ENCODE assay signal across 22 cellular contexts in the genomic region with DNA sequence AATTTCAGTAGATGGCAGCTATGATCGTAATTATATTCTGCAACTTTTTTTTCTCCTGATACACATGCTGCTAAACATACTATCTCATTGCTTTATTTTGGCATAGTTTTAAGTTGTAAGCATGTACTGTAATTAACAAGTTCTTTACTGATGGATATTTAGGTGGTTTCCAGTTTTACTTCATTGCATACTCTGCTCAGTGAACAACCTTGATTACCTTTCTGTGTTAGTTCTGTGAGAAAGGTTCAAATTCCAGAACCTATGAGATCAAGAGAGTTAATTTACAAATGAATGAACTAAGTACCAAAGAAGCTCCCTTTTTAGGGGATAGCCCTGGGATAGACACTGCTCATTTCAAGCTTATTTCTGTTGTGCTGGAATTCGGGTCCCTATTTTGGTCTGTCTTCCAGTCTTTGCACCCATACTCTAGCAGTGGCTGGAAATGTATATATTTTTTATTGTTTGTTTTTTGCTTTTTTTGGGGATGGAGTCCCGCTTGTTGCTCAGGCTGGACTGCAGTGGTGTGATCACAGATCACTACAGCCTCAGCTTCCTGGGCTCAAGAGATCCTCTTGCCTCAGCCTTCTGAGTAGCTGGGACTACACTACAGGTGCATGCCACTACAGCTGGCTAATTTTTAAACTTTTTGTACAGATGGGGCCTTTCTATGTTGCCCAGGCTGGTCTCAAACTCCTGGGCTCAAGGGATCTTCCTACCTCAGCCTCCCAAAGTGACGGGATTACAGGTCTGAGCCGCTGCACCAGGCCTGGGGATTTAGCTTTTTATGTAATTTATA. TPM values are rescaled to one million over a fixed set of nuclear protein-coding genes. Genes with fewer than 3 reads are reported as not detected.
DNase-seq lines count a peak whose midpoint lies in the region; ATAC-seq, FAIRE-seq and TF ChIP-seq lines count a peak whose summit lies in the region.
"Had no signal": no experiment of that assay in that cellular context is flagged by ENCODE, and none has a peak within 500 bp of the region (broad histone marks: within the 10 kb centered on the region; RNA-seq: fewer than 3 reads in every experiment).

No MANE protein-coding gene starts in this region.

- H3K9me3 Mint-ChIP-seq in T-helper 1 cell treated with Interleukin-12 subunit alpha and Interleukin-12 subunit beta and Interleukin-4 antibody, amounts not matched to agents 30 μg/mL and 1 μg/mL, for 36 hours, result no peaks in the 10 kb centered on the region
- H3K9me3 Mint-ChIP-seq: activated T-helper 2 cell treated with anti-CD3 and anti-CD28 coated beads, Interferon-gamma antibody, Interleukin-2, Interleukin-4, amounts not matched to agents 10 μg/mL and 5 μg/mL and 100 μg/mL, durations not matched to agents 14 hours and 24 hours and 36 hours; T-helper 2 cell treated with Interferon-gamma antibody and Interleukin-4, amounts not matched to agents 5 μg/mL and 100 μg/mL, for 36 hours had no signal

- no peak overlapping the region for H4K5ac ChIP-seq in H1 (ENCODE audit: insufficient read length, low read depth, low read length)

- H3K79me2 ChIP-seq in H1 (ENCODE audit: control insufficient read depth in 1 of 2, insufficient read depth in 2 of 2, low read length in 2 of 2) (peaks cover 66 to 100% of the 10 kb centered on the region in 2 experiments), osteoblast (ENCODE audit: insufficient read depth, low read length) (peaks cover 100% of the 10 kb centered on the region)

- H3K79me1 ChIP-seq in H1 (ENCODE audit: low read depth, low read length), result peaks cover 7% of the 10 kb centered on the region; the same call in 1 of the 2 replicates

- intact Hi-C loops in right cardiac atrium (cut with DNase I), result no loop called here
- intact Hi-C loops in prostate gland (cut with DNase I), result no loop called here

- no peak for TF ChIP-seq RAD21 in H1 (IDR thresholded peaks at IDR 0.05 in 1 of 2, conservative IDR thresholded peaks at IDR 0.05 in 1 of 2; ENCODE audit: low read depth in 2 of 2, low read length in 2 of 2)

- CTCF ChIA-PET in H1 (lab: Charles Lee; ENCODE audit: partially characterized antibody), result interaction anchor here (1.1 kb wide), 1 partner anchor 13 kb away, joined by 4 read pairs; no protein-coding TSS in a partner anchor

- no peak overlapping the region for H3K56ac ChIP-seq in H1 (replicated peaks; ENCODE audit: insufficient read length, low read depth, low read length)

- ATAC-seq in HG02759 (IDR thresholded peaks at IDR 0.05; ENCODE audit: unreplicated experiment) (peak; percentile 26), right cardiac atrium (no peak), HG02642 (IDR thresholded peaks at IDR 0.05; ENCODE audit: poor library complexity, unreplicated experiment) (no peak)
- ATAC-seq: left cardiac atrium had no signal

- peak overlapping the region; percentile 53; the same call in 1 of the 2 replicates for H2BK5ac ChIP-seq in H1 (ENCODE audit: low read depth, low read length)

- no peak overlapping the region for H2AK5ac ChIP-seq in H1 (ENCODE audit: low read depth, low read length)

- no peak overlapping the region for H2AFZ ChIP-seq in H1 (ENCODE audit: low read length)
- no peak overlapping the region for H2AFZ ChIP-seq in osteoblast (ENCODE audit: low read length)

- no peak overlapping the region for H3K23ac ChIP-seq in H1 (ENCODE audit: insufficient read length)

- H3K9me3 ChIP-seq in H1 (ENCODE audit: insufficient read depth in 2 of 2, low read depth in 1 of 2, low read length in 1 of 2) (no peaks in the 10 kb centered on the region), osteoblast (ENCODE audit: low read depth, low read length) (no peaks in the 10 kb centered on the region), right cardiac atrium (ENCODE audit: control insufficient read depth, low read length) (no peaks in the 10 kb centered on the region), prostate gland (no peaks in the 10 kb centered on the region)
- H3K9me3 ChIP-seq: esophagus squamous epithelium, right atrium auricular region, upper lobe of left lung had no signal

- no peak overlapping the region for H2BK15ac ChIP-seq in H1 (ENCODE audit: low read length)

- H3K27ac Mint-ChIP-seq in T-helper 1 cell treated with Interleukin-12 subunit alpha and Interleukin-12 subunit beta and Interleukin-4 antibody, amounts not matched to agents 30 μg/mL and 1 μg/mL, for 36 hours, result peak overlapping the region; percentile 10
- H3K27ac Mint-ChIP-seq: activated T-helper 2 cell treated with anti-CD3 and anti-CD28 coated beads, Interferon-gamma antibody, Interleukin-2, Interleukin-4, amounts not matched to agents 10 μg/mL and 5 μg/mL and 100 μg/mL, durations not matched to agents 14 hours and 24 hours and 36 hours; T-helper 2 cell treated with Interferon-gamma antibody and Interleukin-4, amounts not matched to agents 5 μg/mL and 100 μg/mL, for 36 hours had no signal

- H3K4me3 ChIP-seq in H1 (ENCODE audit: extremely low read depth in 1 of 4, insufficient read depth in 2 of 4, low read depth in 3 of 4, low read length in 4 of 4) (peak overlapping the region in 1 of 4 experiments; percentile 36; a peak in 2 of 8 replicates), osteoblast (ENCODE audit: insufficient read depth, low read length) (no peak overlapping the region), right cardiac atrium (ENCODE audit: low read length) (no peak overlapping the region), prostate gland (no peak overlapping the region)
- H3K4me3 ChIP-seq: esophagus squamous epithelium, right atrium auricular region, upper lobe of left lung had no signal

- H4K20me1 ChIP-seq in H1 (replicated peaks in 1 of 2; ENCODE audit: control insufficient read depth in 1 of 2, insufficient read depth in 2 of 2, low read length in 2 of 2) (peaks cover 27% of the 10 kb centered on the region in 2 experiments), osteoblast (ENCODE audit: insufficient read depth, low read length) (peaks cover 84% of the 10 kb centered on the region)

- no peaks in the 10 kb centered on the region; the same call in 1 of the 2 replicates for H3K23me2 ChIP-seq in H1 (ENCODE audit: low read depth, low read length)

- H3K4ac ChIP-seq in H1 (replicated peaks; ENCODE audit: insufficient read length, low read depth, low read length), result no peak overlapping the region

- TF ChIP-seq CTCF in H1 (IDR thresholded peaks at IDR 0.05; ENCODE audit: control extremely low read depth in 1 of 3, insufficient read depth in 1 of 3, low read depth in 1 of 3, low read length in 3 of 3) (no peak), osteoblast (IDR thresholded peaks at IDR 0.05; ENCODE audit: extremely low read depth, low read depth, low read length) (no peak), prostate gland (IDR thresholded peaks at IDR 0.05) (no peak)

- H3K27ac ChIP-seq in H1 (ENCODE audit: low read depth, low read length) (no peak overlapping the region), osteoblast (ENCODE audit: low read depth, low read length) (no peak overlapping the region), right cardiac atrium (ENCODE audit: low read length) (no peak overlapping the region), prostate gland (no peak overlapping the region)
- H3K27ac ChIP-seq: 22Rv1, esophagus squamous epithelium, right atrium auricular region, RWPE1, upper lobe of left lung had no signal

- peaks cover 47% of the 10 kb centered on the region for H3K4me1 Mint-ChIP-seq in T-helper 1 cell treated with Interleukin-12 subunit alpha and Interleukin-12 subunit beta and Interleukin-4 antibody, amounts not matched to agents 30 μg/mL and 1 μg/mL, for 36 hours (ENCODE audit: low read depth)

- no peak overlapping the region for H2BK20ac ChIP-seq in H1 (ENCODE audit: low read length)

- no peak overlapping the region for H4K91ac ChIP-seq in H1 (replicated peaks; ENCODE audit: insufficient read length, low read length)

- H3K4me2 ChIP-seq in H1 (ENCODE audit: insufficient read depth in 1 of 2, low read depth in 2 of 2, low read length in 2 of 2) (peak overlapping the region; percentile 8 to 56), osteoblast (ENCODE audit: insufficient read depth, low read length) (no peak overlapping the region)

- POLR2A ChIA-PET in H1 (lab: Charles Lee; ENCODE audit: partially characterized antibody), result interaction anchor here (0.8 to 2.1 kb wide), 3 partner anchors 8 to 11 kb away, joined by 3 to 13 read pairs (median 7); no protein-coding TSS in a partner anchor

- TF ChIP-seq POLR2A in H1 (IDR thresholded peaks at IDR 0.05; ENCODE audit: control extremely low read depth in 1 of 2, low read depth in 2 of 2, low read length in 2 of 2) (no peak), prostate gland (IDR thresholded peaks at IDR 0.05) (no peak)

- no peak for TF ChIP-seq EP300 in H1 (IDR thresholded peaks at IDR 0.05; ENCODE audit: borderline replicate concordance in 1 of 2, low read depth in 2 of 2, low read length in 2 of 2)

- H3K27me3 Mint-ChIP-seq in T-helper 1 cell treated with Interleukin-12 subunit alpha and Interleukin-12 subunit beta and Interleukin-4 antibody, amounts not matched to agents 30 μg/mL and 1 μg/mL, for 36 hours (ENCODE audit: low read depth), result no peaks in the 10 kb centered on the region

- no peak overlapping the region for H2BK12ac ChIP-seq in H1 (ENCODE audit: low read depth, low read length)

- no peak for DNase-seq in T-helper 1 cell
- no peak for DNase-seq in H1 (ENCODE audit: low read depth in 1 of 2, low spot score in 2 of 2)
- peak; percentile 49 for DNase-seq in osteoblast (ENCODE audit: insufficient read length, low spot score, missing footprints)
- no peak for DNase-seq in right cardiac atrium
- no peak for DNase-seq in prostate gland (ENCODE audit: low spot score)
- DNase-seq: activated CD4-positive, alpha-beta T cell treated with anti-CD3 and anti-CD28 coated beads, Interleukin-2, amount 50 U/mL, for 1 hour; COR-L47; dermis blood vessel endothelial cell; esophagus squamous epithelium; head of caudate nucleus; left cardiac atrium; NCI-H2029 treated with DMSO at 0.1 percent for 48 hours; stimulated activated CD8-positive, alpha-beta memory T cell treated with anti-CD3 and anti-CD28 coated beads, Interleukin-4, amount 100 ng/mL, for 48 hours; upper lobe of left lung had no signal

- H3K4me3 Mint-ChIP-seq in T-helper 1 cell treated with Interleukin-12 subunit alpha and Interleukin-12 subunit beta and Interleukin-4 antibody, amounts not matched to agents 30 μg/mL and 1 μg/mL, for 36 hours, result no peak overlapping the region
- H3K4me3 Mint-ChIP-seq: T-helper 2 cell treated with Interferon-gamma antibody and Interleukin-4, amounts not matched to agents 5 μg/mL and 100 μg/mL, for 36 hours had no signal

- H3K36me3 ChIP-seq in H1 (ENCODE audit: control insufficient read depth in 2 of 4, insufficient read depth in 4 of 4, low read length in 3 of 4), result no peaks in the 10 kb centered on the region
- no peaks in the 10 kb centered on the region for H3K36me3 ChIP-seq in osteoblast (ENCODE audit: insufficient read depth, low read length)
- no peaks in the 10 kb centered on the region for H3K36me3 ChIP-seq in prostate gland
- H3K36me3 ChIP-seq: esophagus squamous epithelium, right atrium auricular region, upper lobe of left lung had no signal

- peak; percentile 68 for FAIRE-seq in H1 (lab: Jason Lieb, UNC)

- no peak overlapping the region for H3K14ac ChIP-seq in H1 (ENCODE audit: insufficient read length)

- H3K18ac ChIP-seq in H1 (ENCODE audit: extremely low read depth, low read length), result no peak overlapping the region

- H3K36me3 Mint-ChIP-seq in T-helper 1 cell treated with Interleukin-12 subunit alpha and Interleukin-12 subunit beta and Interleukin-4 antibody, amounts not matched to agents 30 μg/mL and 1 μg/mL, for 36 hours (ENCODE audit: low read depth), result no peaks in the 10 kb centered on the region

- no peaks in the 10 kb centered on the region for H3K27me3 ChIP-seq in H1 (replicated peaks in 1 of 4; ENCODE audit: control insufficient read depth in 3 of 4, extremely low read depth in 1 of 4, insufficient read depth in 3 of 4, low read length in 3 of 4)
- no peaks in the 10 kb centered on the region for H3K27me3 ChIP-seq in osteoblast (ENCODE audit: insufficient read depth, low read length)
- no peaks in the 10 kb centered on the region for H3K27me3 ChIP-seq in right cardiac atrium (ENCODE audit: control insufficient read depth, insufficient read depth)
- no peaks in the 10 kb centered on the region for H3K27me3 ChIP-seq in prostate gland (replicated peaks; ENCODE audit: insufficient read depth)
- H3K27me3 ChIP-seq: esophagus squamous epithelium, right atrium auricular region, upper lobe of left lung had no signal

- H3K4me1 ChIP-seq in H1 (replicated peaks in 1 of 4; ENCODE audit: control insufficient read depth in 3 of 4, insufficient read depth in 4 of 4, low read length in 3 of 4), result peaks cover 0 to 16% (median 6%) of the 10 kb centered on the region in 4 experiments; a peak in 6 of 7 replicates
- H3K4me1 ChIP-seq in osteoblast (ENCODE audit: insufficient read depth, low read length), result peaks cover 3% of the 10 kb centered on the region
- peaks cover 5% of the 10 kb centered on the region for H3K4me1 ChIP-seq in right cardiac atrium (ENCODE audit: control insufficient read depth, insufficient read depth, low read length)
- peaks cover 26% of the 10 kb centered on the region for H3K4me1 ChIP-seq in prostate gland (replicated peaks)

- H4K8ac ChIP-seq in H1 (ENCODE audit: extremely low read depth, insufficient read depth, low read length), result no peak overlapping the region

- no peak overlapping the region for H3K9ac ChIP-seq in H1 (replicated peaks in 1 of 4; ENCODE audit: extremely low read depth in 1 of 4, low read depth in 3 of 4, low read length in 3 of 4)

- no peak overlapping the region for H2BK120ac ChIP-seq in H1 (replicated peaks; ENCODE audit: low read depth, low read length)

- 68% methylated on average over 5 of the region's 5 CpGs; no CpG with 5 or more reads in 1 of the 2 experiments for WGBS in H1 (ENCODE audit: extremely low coverage in 1 of 2, insufficient coverage in 1 of 2, insufficient read length in 1 of 2, insufficient replicate concordance in 2 of 2, low coverage in 1 of 2, low lambda C conversion rate in 2 of 2, missing lambda C conversion rate in 1 of 2), 2 experiments
- 80% methylated on average over 5 of the region's 5 CpGs for WGBS in right cardiac atrium
- WGBS in prostate gland, result 81% methylated on average over 5 of the region's 5 CpGs

RNA-seq across cellular contexts. Expression of gene PAPOLA, which starts 10.6 kb away (rescaled TPM):
- total RNA-seq in H1 (2021; fragmentation: NEBNext Ultra II Directional; extraction: Animal tissue kit (Norgen Biotek cat#: 25700)), result 234 and 239 TPM in 2 replicates
- polyA plus RNA-seq in H1 (2011; rRNA removed) (81.9 and 163 TPM in 2 replicates), right cardiac atrium (84.7 TPM)
- polyA plus RNA-seq in H1 (2011; cell fraction: cytosol; rRNA removed), result 143 TPM
- 102 TPM for polyA plus RNA-seq in H1 (2011; cell fraction: nucleus; rRNA removed)
- 87.2 to 138 TPM (median 129 TPM) in 4 replicates for polyA plus RNA-seq in H1 (2012, experiment 1 of 2)
- 12.7 TPM for polyA plus RNA-seq in H1 (2012, experiment 2 of 2)
- polyA plus RNA-seq in H1 (2013, experiment 1 of 2), result 143 TPM
- 150 TPM for polyA plus RNA-seq in H1 (2013, experiment 2 of 2)
- polyA minus RNA-seq in H1 (2011; rRNA and poly(A)+ RNA removed), result 330 and 489 TPM in 2 replicates
- 147 TPM for polyA minus RNA-seq in H1 (2011; cell fraction: cytosol; rRNA and poly(A)+ RNA removed)
- 349 TPM for polyA minus RNA-seq in H1 (2011; cell fraction: nucleus; rRNA and poly(A)+ RNA removed)
- total RNA-seq in osteoblast (106 TPM in 2 replicates), right cardiac atrium (100 to 1,000 TPM; 124 to 184 (median 168) TPM), prostate gland (100 to 1,000 TPM in 1 of 2 donors, 10 to 100 TPM in 1; 98.1 to 130 TPM)
